Comparison of ENCODE assay signal across 8 cellular contexts in the genomic region with DNA sequence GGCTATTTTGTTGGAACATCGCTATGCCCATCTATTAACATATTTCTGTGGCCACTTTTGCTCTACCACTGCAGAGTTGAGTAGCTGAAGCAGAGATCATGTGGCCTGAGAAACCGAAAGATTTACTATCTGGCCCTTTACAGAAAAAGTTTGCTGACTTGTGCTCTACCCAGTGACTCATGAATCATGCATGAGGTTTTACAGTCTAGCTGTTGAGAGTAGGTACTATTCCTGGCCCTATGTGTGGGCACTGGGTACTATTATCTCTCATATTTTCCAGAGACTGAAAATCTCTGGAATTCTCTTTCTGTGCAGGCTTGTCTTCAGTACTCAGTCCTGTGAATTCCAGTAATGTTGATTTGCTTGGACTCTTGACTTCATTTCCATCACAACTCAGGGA.
DNase-seq lines count a peak whose midpoint lies in the region; ATAC-seq and TF ChIP-seq lines count a peak whose summit lies in the region.
"Not testable (repeated sequence)": the region's sequence is repeated elsewhere in the genome, so short reads cannot be mapped to it uniquely, and the experiment has no call there.

No MANE protein-coding gene starts in this region.

- TF ChIP-seq CTCF in AG09309 (IDR thresholded peaks at IDR 0.05; ENCODE audit: control insufficient read depth, insufficient read depth, low read depth, low read length, missing control alignments); cardiac fibroblast (IDR thresholded peaks at IDR 0.05; ENCODE audit: low read depth, low read length); fibroblast of villous mesenchyme (IDR thresholded peaks at IDR 0.05; ENCODE audit: insufficient read depth, low read depth, low read length); kidney epithelial cell (IDR thresholded peaks at IDR 0.05; ENCODE audit: insufficient read depth, low read length, poor library complexity, severe bottlenecking): not testable (repeated sequence)

- not testable (repeated sequence) for H3K4me3 ChIP-seq in AG09309 (ENCODE audit: control insufficient read depth, low read depth, low read length); cardiac fibroblast (replicated peaks in 1 of 2; ENCODE audit: low read depth in 2 of 2, low read length in 2 of 2); fibroblast of villous mesenchyme (ENCODE audit: low read depth, low read length); kidney epithelial cell (ENCODE audit: low read depth, low read length)

- H3K27me3 ChIP-seq in kidney epithelial cell (ENCODE audit: control insufficient read depth, insufficient read depth, low read length): not testable (repeated sequence)

- peak; percentile 55 for ATAC-seq in GM18868 (IDR thresholded peaks at IDR 0.05; ENCODE audit: unreplicated experiment)

- H3K36me3 ChIP-seq in kidney epithelial cell (ENCODE audit: control insufficient read depth, insufficient read depth, low read length): not testable (repeated sequence)

- DNase-seq in AG09309 (ENCODE audit: low read depth) (peak; percentile 23), M059J (ENCODE audit: low read depth) (peak; percentile 27), T1000 (lab: John Stamatoyannopoulos, UW) (peak; percentile 24), cardiac fibroblast (ENCODE audit: low read depth in 2 of 2) (peak; percentile 2 to 5), fibroblast of villous mesenchyme (ENCODE audit: low read depth) (peak; percentile 15), kidney epithelial cell (ENCODE audit: low read depth) (peak; percentile 2), stromal cell of bone marrow (ENCODE audit: low read depth) (peak; percentile 46)
